In the genomic region with DNA sequence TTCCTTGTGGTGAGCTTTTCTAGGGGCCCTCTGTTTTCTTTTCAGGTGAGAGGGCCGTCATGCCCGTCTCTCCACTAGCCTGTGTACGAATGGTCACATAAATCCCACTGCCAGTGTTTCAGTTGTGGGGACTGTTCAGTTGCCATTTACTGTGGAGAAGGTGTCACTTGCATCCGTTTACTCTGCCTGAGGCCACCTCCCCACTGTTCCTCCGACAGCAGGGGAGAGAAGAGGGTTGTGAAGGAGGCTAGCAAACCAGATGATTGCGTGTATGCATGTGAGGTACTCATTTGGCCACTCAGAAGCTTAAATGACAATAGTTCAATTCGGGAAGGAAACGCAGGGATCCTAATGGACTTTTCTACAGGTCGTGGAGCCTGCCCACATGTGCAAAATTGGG, we compare ENCODE assay signal across 14 cellular contexts. TPM values are rescaled to one million over a fixed set of nuclear protein-coding genes. Genes with fewer than 3 reads are reported as not detected.
DNase-seq lines count a peak whose midpoint lies in the region; ATAC-seq and TF ChIP-seq lines count a peak whose summit lies in the region.
"Had no signal": no experiment of that assay in that cellular context is flagged by ENCODE, and none has a peak within 500 bp of the region (broad histone marks: within the 10 kb centered on the region; RNA-seq: fewer than 3 reads in every experiment).

No MANE protein-coding gene starts in this region.

- peak overlapping the region; percentile 90 for H3K27ac Mint-ChIP-seq in Calu3 (ENCODE audit: unreplicated experiment)
- H3K27ac Mint-ChIP-seq in progenitor cell of endocrine pancreas = peak overlapping the region; percentile 31
- H3K27ac Mint-ChIP-seq: activated CD8-positive, alpha-beta T cell treated with anti-CD3 and anti-CD28 coated beads, Interleukin-2, amount 10 ng/mL, durations not matched to agents 7 days and 5 days had no signal

- H3K4me3 ChIP-seq in fibroblast of the aortic adventitia (ENCODE audit: low read depth, low read length) = peak overlapping the region; percentile 81
- H3K4me3 ChIP-seq: lung, upper lobe of right lung had no signal

- TF ChIP-seq CTCF in Calu3 (IDR thresholded peaks at IDR 0.05; ENCODE audit: unreplicated experiment) (no peak), fibroblast of the aortic adventitia (IDR thresholded peaks at IDR 0.05; ENCODE audit: insufficient read depth, low read length) (no peak), progenitor cell of endocrine pancreas (IDR thresholded peaks at IDR 0.05; ENCODE audit: unreplicated experiment) (no peak)

- ATAC-seq in GM21390 (IDR thresholded peaks at IDR 0.05; ENCODE audit: unreplicated experiment) = no peak
- ATAC-seq: activated CD8-positive, alpha-beta T cell treated with anti-CD3 and anti-CD28 coated beads, Interleukin-2, amount 10 ng/mL, durations not matched to agents 7 days and 5 days; HepG2; upper lobe of right lung had no signal

- H3K4me1 Mint-ChIP-seq in Calu3 (ENCODE audit: low read depth, unreplicated experiment) (peaks cover 44% of the 10 kb centered on the region), progenitor cell of endocrine pancreas (ENCODE audit: low read depth) (peaks cover 46% of the 10 kb centered on the region)

- no peak for DNase-seq in Calu3
- DNase-seq in NCI-H69 (lab: John Stamatoyannopoulos, UW) = peak; percentile 76
- no peak for DNase-seq in fibroblast of the aortic adventitia (ENCODE audit: low read depth)
- DNase-seq in progenitor cell of endocrine pancreas (ENCODE audit: low spot score, unreplicated experiment) = no peak
- DNase-seq in OCI-M2 (lab: John Stamatoyannopoulos, UW; ENCODE audit: unreplicated experiment) = no peak
- DNase-seq in CD1c-positive myeloid dendritic cell (ENCODE audit: extremely low spot score) = no peak
- DNase-seq in activated CD4-positive, alpha-beta T cell treated with anti-CD3 and anti-CD28 coated beads, Interleukin-2, amount 50 U/mL, for 4 hours = no peak
- DNase-seq: activated CD8-positive, alpha-beta T cell treated with anti-CD3 and anti-CD28 coated beads, Interleukin-2, amount 10 ng/mL, durations not matched to agents 7 days and 5 days; C1 segment of cervical spinal cord; NCI-H1092; upper lobe of right lung had no signal

- H3K4me3 Mint-ChIP-seq in Calu3 (ENCODE audit: low read depth, unreplicated experiment) = peak overlapping the region; percentile 92
- H3K4me3 Mint-ChIP-seq in progenitor cell of endocrine pancreas (ENCODE audit: low read depth) = peak overlapping the region; percentile 99
- H3K4me3 Mint-ChIP-seq: activated CD8-positive, alpha-beta T cell treated with anti-CD3 and anti-CD28 coated beads, Interleukin-2, amount 10 ng/mL, durations not matched to agents 7 days and 5 days had no signal

- H3K36me3 Mint-ChIP-seq in Calu3 (ENCODE audit: insufficient read depth, unreplicated experiment) = peaks cover 69% of the 10 kb centered on the region
- peaks cover 8% of the 10 kb centered on the region for H3K36me3 Mint-ChIP-seq in progenitor cell of endocrine pancreas (ENCODE audit: insufficient read depth)

- CTCF ChIA-PET in Calu3 (lab: Charles Lee) = interaction anchor here (0.6 to 2.0 kb wide), 4 partner anchors 13 to 78 kb away, joined by 3 to 6 read pairs (median 5); no protein-coding TSS in a partner anchor

- intact Hi-C loops in Calu3 (cut with micrococcal nuclease; ENCODE audit: unreplicated experiment) = loop anchor here (5.0 to 10.0 kb wide), 4 partner anchors 39 to 426 kb away; partner anchors contain the start of gene ANKRD12

- BruUV-seq in Calu3 (replicated peaks; lab: Mats Ljungman, UMichigan) = no TSS peak

- no peaks in the 10 kb centered on the region for H3K27me3 Mint-ChIP-seq in Calu3 (ENCODE audit: unreplicated experiment)
- H3K27me3 Mint-ChIP-seq in progenitor cell of endocrine pancreas = peaks cover 3% of the 10 kb centered on the region

- H3K9me3 Mint-ChIP-seq in Calu3 (ENCODE audit: low read depth, unreplicated experiment) (no peaks in the 10 kb centered on the region), progenitor cell of endocrine pancreas (ENCODE audit: low read depth) (no peaks in the 10 kb centered on the region)

RNA-seq across cellular contexts. Expression of gene MTCL1, which starts 3.3 kb away (rescaled TPM):
- total RNA-seq in Calu3 (2022) (297 and 314 TPM in 2 replicates), fibroblast of the aortic adventitia (ENCODE audit: low replicate concordance) (54.9 and 60.6 TPM in 2 replicates), progenitor cell of endocrine pancreas (81.5 and 85.6 TPM in 2 replicates)
